Comparison of ENCODE assay signal across 1 cellular context in the genomic region with DNA sequence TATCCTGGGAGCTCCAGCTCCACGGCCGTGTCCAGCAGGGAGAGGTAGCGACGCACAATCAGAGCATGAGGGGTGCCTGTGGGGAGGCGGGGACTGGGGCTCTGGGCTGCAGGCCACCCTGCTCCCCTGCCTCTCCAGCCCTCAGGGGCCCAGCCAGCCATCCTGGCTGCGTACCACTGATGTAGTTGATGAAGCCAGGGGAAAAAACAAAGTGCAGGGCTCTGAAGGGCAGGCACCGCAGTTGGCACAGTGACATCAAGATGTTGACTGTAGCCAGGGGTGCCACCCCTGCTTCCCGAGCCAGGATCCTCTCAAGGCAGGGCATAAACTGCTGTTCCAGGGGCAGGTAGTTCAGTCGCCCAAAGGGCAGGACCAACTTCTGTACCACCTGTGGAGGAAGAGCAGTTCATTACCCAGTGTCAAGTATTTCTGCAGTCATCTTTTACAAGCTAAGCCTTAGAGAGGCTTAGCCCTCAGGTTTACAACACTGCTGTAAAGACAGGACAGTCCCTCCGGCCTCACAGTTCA.
TF ChIP-seq lines count a peak whose summit lies in the region.

No MANE protein-coding gene starts in this region.

TF ChIP-seq in K562, 482 proteins besides CTCF, POLR2A, EP300 and RAD21 (continued from another document and continues in another):
- TF ChIP-seq ATF2 (CRISPR knock-in tag; IDR thresholded peaks at IDR 0.05) (no peak), ZNF609 (CRISPR knock-in tag; IDR thresholded peaks at IDR 0.05; ENCODE audit: borderline replicate concordance) (no peak), ZNF274 (IDR thresholded peaks at IDR 0.05; ENCODE audit: borderline replicate concordance, low read depth, low read length) (no peak), CEBPB (tag; IDR thresholded peaks at IDR 0.05) (no peak), CHD1 (IDR thresholded peaks at IDR 0.05; ENCODE audit: low read length) (no peak), MXD1 (CRISPR knock-in tag; IDR thresholded peaks at IDR 0.05; ENCODE audit: borderline replicate concordance, poor library complexity, severe bottlenecking) (no peak), CCAR2 (IDR thresholded peaks at IDR 0.05; ENCODE audit: low read depth, low read length) (no peak), JUNB (CRISPR knock-in tag; conservative IDR thresholded peaks at IDR 0.05) (no peak), MXI1 (IDR thresholded peaks at IDR 0.05; ENCODE audit: low read depth, low read length) (no peak), ZBTB8A (IDR thresholded peaks at IDR 0.05; ENCODE audit: partially characterized antibody) (no peak), NR2F6 (CRISPR knock-in tag; IDR thresholded peaks at IDR 0.05) (no peak), POLR2H (tag; IDR thresholded peaks at IDR 0.05; ENCODE audit: low read depth) (no peak), ARID1B (IDR thresholded peaks at IDR 0.05) (no peak), SNAPC5 (CRISPR knock-in tag; IDR thresholded peaks at IDR 0.05) (no peak), MAZ (CRISPR knock-in tag; conservative IDR thresholded peaks at IDR 0.05 in 1 of 2, IDR thresholded peaks at IDR 0.05 in 1 of 2) (0 out of 4 replicates have a peak, but pooled peaks of 1 of the 2 experiments have one; percentile 14), RBM22 (IDR thresholded peaks at IDR 0.05; ENCODE audit: low read depth, low read length, poor library complexity, severe bottlenecking) (peak; percentile 66), U2AF2 (optimal IDR thresholded peaks at IDR 0.05; ENCODE audit: low read depth, low read length) (no peak), HDAC6 (IDR thresholded peaks at IDR 0.05; ENCODE audit: low read depth, low read length) (no peak), ZFP36 (IDR thresholded peaks at IDR 0.05; ENCODE audit: low read depth, low read length, partially characterized antibody) (no peak), ELF2 (CRISPR knock-in tag; IDR thresholded peaks at IDR 0.05) (no peak), ETV1 (tag; conservative IDR thresholded peaks at IDR 0.05; ENCODE audit: low read depth) (no peak), ZNF347 (CRISPR knock-in tag; IDR thresholded peaks at IDR 0.05; ENCODE audit: low read depth) (no peak), ZNF398 (CRISPR knock-in tag; IDR thresholded peaks at IDR 0.05) (no peak), STAT5B (CRISPR knock-in tag; IDR thresholded peaks at IDR 0.05) (no peak), BRF1 (IDR thresholded peaks at IDR 0.05; ENCODE audit: borderline replicate concordance, extremely low read depth, insufficient read length) (no peak), ZBTB2 (IDR thresholded peaks at IDR 0.05) (no peak), ZKSCAN1 (IDR thresholded peaks at IDR 0.05; ENCODE audit: low read depth, low read length) (no peak), ESRRA (IDR thresholded peaks at IDR 0.05; ENCODE audit: borderline replicate concordance, low read depth) (no peak), ZKSCAN8 (CRISPR knock-in tag; IDR thresholded peaks at IDR 0.05) (no peak), BMI1 (IDR thresholded peaks at IDR 0.05; ENCODE audit: low read length) (no peak), NR2C2 (CRISPR knock-in tag; IDR thresholded peaks at IDR 0.05) (no peak), NR2C2 (tag; IDR thresholded peaks at IDR 0.05) (no peak), PRPF4 (IDR thresholded peaks at IDR 0.05; ENCODE audit: insufficient read depth, low read depth, low read length, poor library complexity, severe bottlenecking) (no peak), PTBP1 (IDR thresholded peaks at IDR 0.05; ENCODE audit: low read depth, low read length) (no peak), ZFP1 (CRISPR knock-in tag; IDR thresholded peaks at IDR 0.05) (no peak), ZNF75A (CRISPR knock-in tag; IDR thresholded peaks at IDR 0.05) (no peak), ZNF764 (CRISPR knock-in tag; IDR thresholded peaks at IDR 0.05; ENCODE audit: low read depth) (no peak), MBD2 (IDR thresholded peaks at IDR 0.05; ENCODE audit: borderline replicate concordance, low read depth) (0 out of 2 replicates have a peak, but pooled peaks have one; percentile 10), HEY1 (CRISPR knock-in tag; IDR thresholded peaks at IDR 0.05; ENCODE audit: borderline replicate concordance) (no peak)
- TF ChIP-seq, protein P1, sequence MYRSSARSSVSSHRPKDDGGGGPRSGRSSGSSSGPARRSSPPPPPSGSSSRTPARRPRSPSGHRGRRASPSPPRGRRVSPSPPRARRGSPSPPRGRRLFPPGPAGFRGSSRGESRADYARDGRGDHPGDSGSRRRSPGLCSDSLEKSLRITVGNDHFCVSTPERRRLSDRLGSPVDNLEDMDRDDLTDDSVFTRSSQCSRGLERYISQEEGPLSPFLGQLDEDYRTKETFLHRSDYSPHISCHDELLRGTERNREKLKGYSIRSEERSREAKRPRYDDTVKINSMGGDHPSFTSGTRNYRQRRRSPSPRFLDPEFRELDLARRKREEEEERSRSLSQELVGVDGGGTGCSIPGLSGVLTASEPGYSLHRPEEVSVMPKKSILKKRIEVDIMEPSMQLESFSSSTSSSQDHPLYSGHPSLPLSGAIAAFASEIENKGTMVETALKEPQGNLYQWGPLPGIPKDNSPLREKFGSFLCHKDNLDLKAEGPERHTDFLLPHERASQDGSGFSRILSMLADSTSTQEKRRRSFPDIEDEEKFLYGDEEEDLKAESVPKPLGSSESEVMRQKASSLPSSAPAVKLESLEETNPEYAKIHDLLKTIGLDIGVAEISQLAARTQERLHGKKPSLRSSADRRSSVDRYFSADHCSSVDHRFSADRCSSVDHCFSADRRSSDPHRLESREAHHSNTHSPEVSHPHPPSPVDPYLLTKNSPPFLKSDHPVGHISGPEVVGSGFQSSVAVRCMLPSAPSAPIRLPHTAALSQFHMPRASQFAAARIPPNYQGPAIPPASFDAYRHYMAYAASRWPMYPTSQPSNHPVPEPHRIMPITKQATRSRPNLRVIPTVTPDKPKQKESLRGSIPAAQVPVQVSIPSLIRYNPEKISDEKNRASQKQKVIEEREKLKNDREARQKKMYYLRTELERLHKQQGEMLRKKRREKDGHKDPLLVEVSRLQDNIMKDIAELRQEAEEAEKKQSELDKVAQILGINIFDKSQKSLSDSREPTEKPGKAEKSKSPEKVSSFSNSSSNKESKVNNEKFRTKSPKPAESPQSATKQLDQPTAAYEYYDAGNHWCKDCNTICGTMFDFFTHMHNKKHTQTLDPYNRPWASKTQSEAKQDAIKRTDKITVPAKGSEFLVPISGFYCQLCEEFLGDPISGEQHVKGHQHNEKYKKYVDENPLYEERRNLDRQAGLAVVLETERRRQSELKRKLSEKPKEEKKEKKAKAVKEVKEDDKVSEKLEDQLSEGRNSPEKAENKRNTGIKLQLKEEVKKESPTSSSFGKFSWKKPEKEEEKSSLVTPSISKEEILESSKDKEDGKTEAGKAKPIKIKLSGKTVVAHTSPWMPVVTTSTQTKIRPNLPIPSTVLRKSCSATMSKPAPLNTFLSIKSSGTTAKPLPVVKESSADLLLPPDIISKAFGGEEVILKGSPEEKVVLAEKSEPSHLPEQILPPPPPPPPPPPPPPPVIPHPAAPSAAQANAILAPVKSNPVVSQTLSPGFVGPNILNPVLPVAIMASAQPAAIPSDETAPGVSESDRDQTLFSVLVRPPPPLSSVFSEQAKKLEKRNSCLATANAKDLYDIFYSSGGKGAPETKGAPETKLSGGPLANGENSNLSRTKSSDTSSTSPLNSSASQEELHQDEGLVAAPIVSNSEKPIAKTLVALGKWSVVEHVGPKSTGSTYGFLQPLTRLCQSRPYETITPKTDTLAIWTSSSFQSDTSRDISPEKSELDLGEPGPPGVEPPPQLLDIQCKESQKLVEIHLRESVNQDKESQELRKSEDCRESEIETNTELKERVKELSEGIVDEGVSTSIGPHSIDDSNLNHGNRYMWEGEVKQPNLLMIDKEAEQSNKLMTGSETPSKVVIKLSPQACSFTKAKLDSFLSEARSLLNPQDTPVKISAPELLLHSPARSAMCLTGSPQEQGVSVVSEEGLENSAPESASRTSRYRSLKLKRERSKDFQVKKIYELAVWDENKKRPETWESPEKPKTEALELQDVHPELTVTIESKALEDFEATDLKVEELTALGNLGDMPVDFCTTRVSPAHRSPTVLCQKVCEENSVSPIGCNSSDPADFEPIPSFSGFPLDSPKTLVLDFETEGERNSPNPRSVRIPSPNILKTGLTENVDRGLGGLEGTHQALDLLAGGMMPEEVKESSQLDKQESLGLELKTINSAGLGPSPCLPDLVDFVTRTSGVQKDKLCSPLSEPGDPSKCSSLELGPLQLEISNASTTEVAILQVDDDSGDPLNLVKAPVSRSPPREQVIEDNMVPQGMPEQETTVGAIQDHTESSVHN (IDR thresholded peaks at IDR 0.05; ENCODE audit: borderline replicate concordance in 1 of 2, low read depth in 1 of 2) = no peak
- TF ChIP-seq, protein P2, sequence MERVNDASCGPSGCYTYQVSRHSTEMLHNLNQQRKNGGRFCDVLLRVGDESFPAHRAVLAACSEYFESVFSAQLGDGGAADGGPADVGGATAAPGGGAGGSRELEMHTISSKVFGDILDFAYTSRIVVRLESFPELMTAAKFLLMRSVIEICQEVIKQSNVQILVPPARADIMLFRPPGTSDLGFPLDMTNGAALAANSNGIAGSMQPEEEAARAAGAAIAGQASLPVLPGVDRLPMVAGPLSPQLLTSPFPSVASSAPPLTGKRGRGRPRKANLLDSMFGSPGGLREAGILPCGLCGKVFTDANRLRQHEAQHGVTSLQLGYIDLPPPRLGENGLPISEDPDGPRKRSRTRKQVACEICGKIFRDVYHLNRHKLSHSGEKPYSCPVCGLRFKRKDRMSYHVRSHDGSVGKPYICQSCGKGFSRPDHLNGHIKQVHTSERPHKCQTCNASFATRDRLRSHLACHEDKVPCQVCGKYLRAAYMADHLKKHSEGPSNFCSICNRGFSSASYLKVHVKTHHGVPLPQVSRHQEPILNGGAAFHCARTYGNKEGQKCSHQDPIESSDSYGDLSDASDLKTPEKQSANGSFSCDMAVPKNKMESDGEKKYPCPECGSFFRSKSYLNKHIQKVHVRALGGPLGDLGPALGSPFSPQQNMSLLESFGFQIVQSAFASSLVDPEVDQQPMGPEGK (CRISPR knock-in tag; IDR thresholded peaks at IDR 0.05; ENCODE audit: borderline replicate concordance) = no peak
